Comparison of ENCODE assay signal across 8 cellular contexts in genomic region chr7:76393116-76394031, GRCh38. TPM values are rescaled to one million over a fixed set of nuclear protein-coding genes. Genes with fewer than 3 reads are reported as not detected.
DNase-seq lines count a peak whose midpoint lies in the region; ATAC-seq and TF ChIP-seq lines count a peak whose summit lies in the region.

No MANE protein-coding gene starts in this region.

- no peaks in the 10 kb centered on the region for H3K9me3 Mint-ChIP-seq in activated T-cell treated with anti-CD3 and anti-CD28 coated beads, Interleukin-2, amount 50 U/mL, for 72 hours
- no peaks in the 10 kb centered on the region for H3K9me3 Mint-ChIP-seq in naive thymus-derived CD8-positive, alpha-beta T cell
- H3K9me3 Mint-ChIP-seq in stimulated activated naive B cell treated with anti-CD40 and anti-IgM and Interleukin-4, amounts not matched to agents 10 μg/mL and 1 μg/mL and 100 μg/mL, for 72 hours, result no peaks in the 10 kb centered on the region

- CTCF ChIA-PET in PC-9 (lab: Charles Lee), result interaction anchor here (0.7 kb wide), 1 partner anchor 28 kb away, joined by 12 read pairs; no protein-coding TSS in a partner anchor

- H3K79me2 ChIP-seq in PC-9 (ENCODE audit: low read depth), result no peaks in the 10 kb centered on the region

- peak overlapping the region; percentile 91 for H3K4me3 ChIP-seq in PC-9

- TF ChIP-seq EP300 in Ishikawa (IDR thresholded peaks at IDR 0.05; ENCODE audit: borderline replicate concordance), result no peak

- TF ChIP-seq CTCF in PC-9 (conservative IDR thresholded peaks at IDR 0.05), result no peak

- intact Hi-C loops in PC-9 (cut with micrococcal nuclease; ENCODE audit: unreplicated experiment), result loop anchor here (1.0 kb wide), 1 partner anchor 34 kb away; no protein-coding TSS in a partner anchor

- POLR2A ChIA-PET in PC-9 (lab: Charles Lee; ENCODE audit: unreplicated experiment), result interaction anchor here (0.6 kb wide), 2 partner anchors 35 to 102 kb away, joined by 3 read pairs; partner anchors contain the start of gene YWHAG
- POLR2A ChIA-PET in naive thymus-derived CD8-positive, alpha-beta T cell (lab: Charles Lee), result interaction anchor here (0.6 to 2.1 kb wide), 5 partner anchors 13 to 75 kb away, joined by 3 to 9 read pairs (median 4); partner anchors contain the start of gene YWHAG

- H3K27ac Mint-ChIP-seq in activated T-cell treated with anti-CD3 and anti-CD28 coated beads, Interleukin-2, amount 50 U/mL, for 72 hours, result peak overlapping the region; percentile 93
- H3K27ac Mint-ChIP-seq in naive thymus-derived CD8-positive, alpha-beta T cell, result peak overlapping the region in 9 of 10 donors; percentile 72 to 95 (median 94)
- H3K27ac Mint-ChIP-seq in stimulated activated naive B cell treated with anti-CD40 and anti-IgM and Interleukin-4, amounts not matched to agents 10 μg/mL and 1 μg/mL and 100 μg/mL, for 72 hours, result peak overlapping the region; percentile 96

- H3K9me2 ChIP-seq in PC-9 (ENCODE audit: insufficient read depth), result no peaks in the 10 kb centered on the region

- TF ChIP-seq RAD21 in Ishikawa (IDR thresholded peaks at IDR 0.05; ENCODE audit: low read depth), result no peak

- H3K4me1 Mint-ChIP-seq in activated T-cell treated with anti-CD3 and anti-CD28 coated beads, Interleukin-2, amount 50 U/mL, for 72 hours (ENCODE audit: low read depth), result peaks cover 30% of the 10 kb centered on the region
- peaks cover 4 to 26% (median 20%) of the 10 kb centered on the region in 4 donors for H3K4me1 Mint-ChIP-seq in naive thymus-derived CD8-positive, alpha-beta T cell
- H3K4me1 Mint-ChIP-seq in stimulated activated naive B cell treated with anti-CD40 and anti-IgM and Interleukin-4, amounts not matched to agents 10 μg/mL and 1 μg/mL and 100 μg/mL, for 72 hours, result peaks cover 13 to 37% of the 10 kb centered on the region in 2 donors

- H3K36me3 Mint-ChIP-seq in activated T-cell treated with anti-CD3 and anti-CD28 coated beads, Interleukin-2, amount 50 U/mL, for 72 hours (ENCODE audit: insufficient read depth in 2 of 2), result no peaks in the 10 kb centered on the region
- H3K36me3 Mint-ChIP-seq in naive thymus-derived CD8-positive, alpha-beta T cell, result no peaks in the 10 kb centered on the region
- H3K36me3 Mint-ChIP-seq in stimulated activated naive B cell treated with anti-CD40 and anti-IgM and Interleukin-4, amounts not matched to agents 10 μg/mL and 1 μg/mL and 100 μg/mL, for 72 hours, result no peaks in the 10 kb centered on the region

- ATAC-seq in GM21717 (IDR thresholded peaks at IDR 0.05; ENCODE audit: unreplicated experiment), result peak; percentile 85
- peak; percentile 86 for ATAC-seq in activated T-cell treated with anti-CD3 and anti-CD28 coated beads, Interleukin-2, amount 50 U/mL, for 72 hours (replicated peaks in 1 of 2)
- ATAC-seq in naive thymus-derived CD8-positive, alpha-beta T cell, result peak; percentile 79 to 80
- peak; percentile 89 to 90 for ATAC-seq in stimulated activated naive B cell treated with anti-CD40 and anti-IgM and Interleukin-4, amounts not matched to agents 10 μg/mL and 1 μg/mL and 100 μg/mL, for 72 hours (replicated peaks)

- no peaks in the 10 kb centered on the region for H3K9me3 ChIP-seq in PC-9 (ENCODE audit: insufficient read depth, low read depth)

- H3K27ac ChIP-seq in PC-9, result peak overlapping the region; percentile 37

- H3K4me1 ChIP-seq in PC-9 (replicated peaks; ENCODE audit: insufficient read depth), result peaks cover 18% of the 10 kb centered on the region

- 0 out of 2 replicates have a peak, but pooled peaks cover 5% of the 10 kb centered on the region for H3F3A ChIP-seq in PC-9 (ENCODE audit: insufficient read depth, low read depth)

- no peaks in the 10 kb centered on the region for H3K27me3 ChIP-seq in PC-9 (ENCODE audit: insufficient read depth, low read depth)

- no peaks in the 10 kb centered on the region for H4K20me1 ChIP-seq in PC-9 (ENCODE audit: insufficient read depth)

- no peaks in the 10 kb centered on the region for H3K36me3 ChIP-seq in PC-9 (ENCODE audit: low read depth)

- H3K27me3 Mint-ChIP-seq in activated T-cell treated with anti-CD3 and anti-CD28 coated beads, Interleukin-2, amount 50 U/mL, for 72 hours (ENCODE audit: low read depth), result no peaks in the 10 kb centered on the region
- no peaks in the 10 kb centered on the region for H3K27me3 Mint-ChIP-seq in naive thymus-derived CD8-positive, alpha-beta T cell
- H3K27me3 Mint-ChIP-seq in stimulated activated naive B cell treated with anti-CD40 and anti-IgM and Interleukin-4, amounts not matched to agents 10 μg/mL and 1 μg/mL and 100 μg/mL, for 72 hours, result no peaks in the 10 kb centered on the region

- peak overlapping the region; percentile 90 for H3K4me3 Mint-ChIP-seq in activated T-cell treated with anti-CD3 and anti-CD28 coated beads, Interleukin-2, amount 50 U/mL, for 72 hours
- peak overlapping the region; percentile 84 to 95 (median 90) for H3K4me3 Mint-ChIP-seq in naive thymus-derived CD8-positive, alpha-beta T cell
- H3K4me3 Mint-ChIP-seq in stimulated activated naive B cell treated with anti-CD40 and anti-IgM and Interleukin-4, amounts not matched to agents 10 μg/mL and 1 μg/mL and 100 μg/mL, for 72 hours, result peak overlapping the region; percentile 86 to 91

- BruUV-seq in PC-9 (replicated peaks; lab: Mats Ljungman, UMichigan), result no TSS peak

- peak overlapping the region; percentile 88 for H2AFZ ChIP-seq in PC-9

- H3K4me2 ChIP-seq in PC-9, result peak overlapping the region; percentile 70

- DNase-seq in DMS79 (lab: John Stamatoyannopoulos, UW), result peak; percentile 50
- DNase-seq in PC-9, result peak; percentile 82 to 96
- peak; percentile 92 to 95 for DNase-seq in activated T-cell treated with anti-CD3 and anti-CD28 coated beads, Interleukin-2, amount 50 U/mL, for 72 hours
- peak; percentile 87 for DNase-seq in fibroblast of gingiva (ENCODE audit: low read depth)
- peak; percentile 82 to 98 (median 90) for DNase-seq in naive thymus-derived CD8-positive, alpha-beta T cell
- peak; percentile 87 for DNase-seq in stimulated activated naive B cell treated with anti-CD40 and anti-IgM and Interleukin-4, amounts not matched to agents 10 μg/mL and 1 μg/mL and 100 μg/mL, for 72 hours

TF ChIP-seq in Ishikawa, 13 proteins besides CTCF, POLR2A, EP300 and RAD21 (continues in another document):
- TF ChIP-seq ZBTB7A (IDR thresholded peaks at IDR 0.05; ENCODE audit: low read depth), result no peak
- no peak for TF ChIP-seq EGR1 (IDR thresholded peaks at IDR 0.05)
- peak; percentile 93 for TF ChIP-seq MAX (IDR thresholded peaks at IDR 0.05)
- peak; percentile 53 for TF ChIP-seq USF1 (IDR thresholded peaks at IDR 0.05)
- TF ChIP-seq TAF1 (IDR thresholded peaks at IDR 0.05; ENCODE audit: low read depth), result peak; percentile 60; the same call in 1 of the 2 replicates
- peak; percentile 6; the same call in 1 of the 2 replicates for TF ChIP-seq TEAD4 (IDR thresholded peaks at IDR 0.05)
- TF ChIP-seq FOXM1 (IDR thresholded peaks at IDR 0.05; ENCODE audit: borderline replicate concordance, low read depth), result no peak
- no peak for TF ChIP-seq CREB1 (IDR thresholded peaks at IDR 0.05; ENCODE audit: low read depth)
- no peak for TF ChIP-seq CEBPB (IDR thresholded peaks at IDR 0.05)
- no peak for TF ChIP-seq YY1 (IDR thresholded peaks at IDR 0.05; ENCODE audit: low read depth)
- no peak for TF ChIP-seq NFIC (IDR thresholded peaks at IDR 0.05)

RNA-seq across cellular contexts. Expression of gene SSC4D, which starts 16.1 kb away (rescaled TPM):
- 3.5 and 3.9 TPM in 2 replicates for total RNA-seq in PC-9 (2021)
- 1 to 10 TPM in 1 of 2 donors, under 1 TPM in 1; 0.60 to 1.0 TPM for total RNA-seq in activated T-cell treated with anti-CD3 and anti-CD28 coated beads, Interleukin-2, amount 50 U/mL, for 72 hours
- not detected for total RNA-seq in naive thymus-derived CD8-positive, alpha-beta T cell
- polyA plus RNA-seq in naive thymus-derived CD8-positive, alpha-beta T cell, result under 1 TPM in 2 of 3 donors, not detected in 1; 0.62 to 0.85 TPM

RNA-seq across cellular contexts. Expression of gene ZP3, which starts 31.4 kb away (rescaled TPM):
- 14.2 and 20.9 TPM in 2 replicates for total RNA-seq in PC-9 (2021)
- total RNA-seq in activated T-cell treated with anti-CD3 and anti-CD28 coated beads, Interleukin-2, amount 50 U/mL, for 72 hours, result 10 to 100 TPM in 1 of 2 donors, 1 to 10 TPM in 1; 7.7 to 11.8 TPM
- 1 to 10 TPM; 2.3 to 3.2 TPM for total RNA-seq in naive thymus-derived CD8-positive, alpha-beta T cell
- 10 to 100 TPM in 1 of 3 donors, 1 to 10 TPM in 2; 5.7 to 12.4 (median 9.7) TPM for polyA plus RNA-seq in naive thymus-derived CD8-positive, alpha-beta T cell

RNA-seq across cellular contexts. Expression of gene YWHAG, which starts 34.6 kb away (rescaled TPM):
- total RNA-seq in PC-9 (2021), result 206 and 250 TPM in 2 replicates
- 100 to 1,000 TPM; 107 to 120 TPM for total RNA-seq in activated T-cell treated with anti-CD3 and anti-CD28 coated beads, Interleukin-2, amount 50 U/mL, for 72 hours
- total RNA-seq in naive thymus-derived CD8-positive, alpha-beta T cell, result 10 to 100 TPM; 36.5 to 38.2 TPM
- 1 to 10 TPM; 1.4 to 1.9 (median 1.7) TPM for polyA plus RNA-seq in naive thymus-derived CD8-positive, alpha-beta T cell

Comparison
In these comparisons a context has a peak if more than half of its experiments do, and no peak if none do; other contexts are left out.
1. Peak in every context shown above with its lines: DNase-seq, ATAC-seq, H3K4me3 ChIP-seq and H3K27ac ChIP-seq.